In the genomic region with DNA sequence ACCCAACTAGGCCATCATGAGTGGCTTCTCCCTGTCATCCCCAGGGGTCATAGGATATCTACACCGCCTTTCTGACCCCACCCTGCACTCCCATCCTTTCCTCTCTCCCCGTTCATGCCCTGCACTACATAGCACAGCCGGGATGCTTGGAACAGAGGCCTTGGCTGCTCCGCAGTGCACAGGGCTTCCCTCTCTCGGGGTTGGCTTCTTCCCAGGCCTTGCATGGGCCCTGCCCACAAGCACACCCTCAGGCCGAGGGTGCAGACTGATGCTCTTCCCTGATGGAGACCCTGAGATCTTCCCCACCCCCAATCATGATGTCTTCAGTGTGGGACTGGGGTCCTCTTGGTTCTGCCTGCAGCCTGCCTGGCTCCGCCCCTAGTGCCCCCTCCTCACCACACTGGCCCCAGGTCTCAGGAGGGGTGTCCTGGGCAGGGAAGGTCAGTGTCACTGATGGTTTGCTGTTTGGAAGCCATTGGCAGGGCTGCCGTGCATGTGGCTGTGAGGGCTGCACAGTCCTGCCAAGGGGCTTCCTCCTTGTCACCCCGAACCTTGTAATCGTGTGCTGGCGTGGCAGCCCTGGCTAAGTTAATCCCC, we compare ENCODE assay signal across 13 cellular contexts. TPM values are rescaled to one million over a fixed set of nuclear protein-coding genes. Genes with fewer than 3 reads are reported as not detected.
DNase-seq lines count a peak whose midpoint lies in the region; ATAC-seq and TF ChIP-seq lines count a peak whose summit lies in the region.
"Had no signal": no experiment of that assay in that cellular context is flagged by ENCODE, and none has a peak within 500 bp of the region (broad histone marks: within the 10 kb centered on the region; RNA-seq: fewer than 3 reads in every experiment).

No MANE protein-coding gene starts in this region.

- ATAC-seq in HG03571 (IDR thresholded peaks at IDR 0.05; ENCODE audit: unreplicated experiment), result no peak
- ATAC-seq in stimulated activated effector memory CD8-positive, alpha-beta T cell treated with anti-CD3 and anti-CD28 coated beads, Interleukin-12 subunit alpha, Interleukin-12 subunit beta, amount 100 ng/mL, for 72 hours, result no peak
- ATAC-seq: mucosa of descending colon had no signal

- WGBS in mesodermal cell (ENCODE audit: insufficient coverage in 2 of 2), 2 experiments, result 98 to 99% methylated on average over 7 to 11 of the region's 11 CpGs

- peaks cover 20% of the 10 kb centered on the region for H3K36me3 Mint-ChIP-seq in HFFc6 (ENCODE audit: low read depth)
- H3K36me3 Mint-ChIP-seq in dendritic cell treated with granulocyte-macrophage colony-stimulating factor and Interleukin-4, amounts not matched to agents 40 ng/mL and 50 ng/mL, for 4 days (ENCODE audit: low read depth), result peaks cover 48% of the 10 kb centered on the region
- peaks cover under 1% of the 10 kb centered on the region for H3K36me3 Mint-ChIP-seq in stimulated activated effector memory CD8-positive, alpha-beta T cell treated with anti-CD3 and anti-CD28 coated beads, Interleukin-12 subunit alpha, Interleukin-12 subunit beta, amount 100 ng/mL, for 72 hours

- H3K4me3 ChIP-seq in mesodermal cell (ENCODE audit: extremely low read depth, insufficient read depth, low read length, poor library complexity, severe bottlenecking), result no peak overlapping the region
- H3K4me3 ChIP-seq: mucosa of descending colon had no signal

- peak overlapping the region; percentile 97 for H3K27ac Mint-ChIP-seq in HFFc6
- peak overlapping the region; percentile 49 for H3K27ac Mint-ChIP-seq in dendritic cell treated with granulocyte-macrophage colony-stimulating factor and Interleukin-4, amounts not matched to agents 40 ng/mL and 50 ng/mL, for 4 days
- no peak overlapping the region for H3K27ac Mint-ChIP-seq in stimulated activated effector memory CD8-positive, alpha-beta T cell treated with anti-CD3 and anti-CD28 coated beads, Interleukin-12 subunit alpha, Interleukin-12 subunit beta, amount 100 ng/mL, for 72 hours
- H3K27ac Mint-ChIP-seq: activated T-helper 1 cell treated with anti-CD3 and anti-CD28 coated beads, Interleukin-12 subunit alpha, Interleukin-12 subunit beta, Interleukin-2, Interleukin-4 antibody, amounts not matched to agents 30 ng/mL and 10 ng/mL and 1 ng/mL, durations not matched to agents 14 hours and 24 hours and 36 hours had no signal

- DNase-seq in HFFc6, result no peak
- DNase-seq in substantia nigra (lab: John Stamatoyannopoulos, UW), result no peak
- DNase-seq in DMS53 treated with DMSO at 0.1 percent for 48 hours (lab: John Stamatoyannopoulos, UW; ENCODE audit: unreplicated experiment), result no peak
- DNase-seq in MV-4-11 (lab: John Stamatoyannopoulos, UW), result no peak
- no peak for DNase-seq in stimulated activated effector memory CD8-positive, alpha-beta T cell treated with anti-CD3 and anti-CD28 coated beads, Interleukin-12 subunit alpha, Interleukin-12 subunit beta, amount 100 ng/mL, for 72 hours (ENCODE audit: low spot score in 2 of 2)
- DNase-seq: GOT3, head of caudate nucleus had no signal

- H3K36me3 ChIP-seq in mesodermal cell (ENCODE audit: control insufficient read depth, insufficient read depth, low read length), result peaks cover 16% of the 10 kb centered on the region

- peaks cover 6% of the 10 kb centered on the region for H3K27me3 Mint-ChIP-seq in HFFc6 (ENCODE audit: insufficient read depth)
- no peaks in the 10 kb centered on the region for H3K27me3 Mint-ChIP-seq in dendritic cell treated with granulocyte-macrophage colony-stimulating factor and Interleukin-4, amounts not matched to agents 40 ng/mL and 50 ng/mL, for 4 days

- peaks cover 95% of the 10 kb centered on the region for H3K4me1 Mint-ChIP-seq in HFFc6 (ENCODE audit: low read depth)
- peaks cover 69% of the 10 kb centered on the region for H3K4me1 Mint-ChIP-seq in dendritic cell treated with granulocyte-macrophage colony-stimulating factor and Interleukin-4, amounts not matched to agents 40 ng/mL and 50 ng/mL, for 4 days (ENCODE audit: low read depth)
- peaks cover 22% of the 10 kb centered on the region for H3K4me1 Mint-ChIP-seq in stimulated activated effector memory CD8-positive, alpha-beta T cell treated with anti-CD3 and anti-CD28 coated beads, Interleukin-12 subunit alpha, Interleukin-12 subunit beta, amount 100 ng/mL, for 72 hours

- intact Hi-C loops in dendritic cell treated with granulocyte-macrophage colony-stimulating factor and Interleukin-4, amounts not matched to agents 40 ng/mL and 50 ng/mL, for 4 days (cut with micrococcal nuclease), result no loop called here

- H3K4me1 ChIP-seq in mesodermal cell (ENCODE audit: control insufficient read depth, insufficient read depth, low read length, poor library complexity, severe bottlenecking), result peaks cover 53% of the 10 kb centered on the region

- H3K4me3 Mint-ChIP-seq in HFFc6, result peak overlapping the region; percentile 63
- no peak overlapping the region for H3K4me3 Mint-ChIP-seq in dendritic cell treated with granulocyte-macrophage colony-stimulating factor and Interleukin-4, amounts not matched to agents 40 ng/mL and 50 ng/mL, for 4 days
- H3K4me3 Mint-ChIP-seq in stimulated activated effector memory CD8-positive, alpha-beta T cell treated with anti-CD3 and anti-CD28 coated beads, Interleukin-12 subunit alpha, Interleukin-12 subunit beta, amount 100 ng/mL, for 72 hours, result no peak overlapping the region
- H3K4me3 Mint-ChIP-seq: activated T-helper 1 cell treated with anti-CD3 and anti-CD28 coated beads, Interleukin-12 subunit alpha, Interleukin-12 subunit beta, Interleukin-2, Interleukin-4 antibody, amounts not matched to agents 30 ng/mL and 10 ng/mL and 1 ng/mL, durations not matched to agents 14 hours and 24 hours and 36 hours had no signal

- no peaks in the 10 kb centered on the region for H3K9me3 ChIP-seq in mesodermal cell (ENCODE audit: control insufficient read depth, low read length)
- H3K9me3 ChIP-seq: mucosa of descending colon had no signal

- no peak for TF ChIP-seq CTCF in HFFc6 (IDR thresholded peaks at IDR 0.05)

- peak overlapping the region; percentile 100 for H3K27ac ChIP-seq in mesodermal cell (ENCODE audit: low read depth, low read length, severe bottlenecking)
- peak overlapping the region; percentile 77 for H3K27ac ChIP-seq in substantia nigra (ENCODE audit: low read depth, low read length, poor library complexity, severe bottlenecking)
- H3K27ac ChIP-seq: C4-2B had no signal

- H3K9me3 Mint-ChIP-seq in HFFc6, result no peaks in the 10 kb centered on the region
- no peaks in the 10 kb centered on the region for H3K9me3 Mint-ChIP-seq in dendritic cell treated with granulocyte-macrophage colony-stimulating factor and Interleukin-4, amounts not matched to agents 40 ng/mL and 50 ng/mL, for 4 days
- no peaks in the 10 kb centered on the region for H3K9me3 Mint-ChIP-seq in stimulated activated effector memory CD8-positive, alpha-beta T cell treated with anti-CD3 and anti-CD28 coated beads, Interleukin-12 subunit alpha, Interleukin-12 subunit beta, amount 100 ng/mL, for 72 hours
- H3K9me3 Mint-ChIP-seq: activated T-helper 1 cell treated with anti-CD3 and anti-CD28 coated beads, Interleukin-12 subunit alpha, Interleukin-12 subunit beta, Interleukin-2, Interleukin-4 antibody, amounts not matched to agents 30 ng/mL and 10 ng/mL and 1 ng/mL, durations not matched to agents 14 hours and 24 hours and 36 hours had no signal

RNA-seq across cellular contexts. Expression of a gene that starts 14.3 kb away (rescaled TPM):
- total RNA-seq in HFFc6 (2021; fragmentation: NEBNext Ultra II Directional; extraction: Animal tissue kit (Norgen Biotek cat#: 25700)), result 10 to 100 TPM; 38.7 to 43.1 (median 39.9) TPM
- 20.3 TPM for polyA plus RNA-seq in mesodermal cell (2013, experiment 1 of 2)
- 17.8 TPM for polyA plus RNA-seq in mesodermal cell (2013, experiment 2 of 2)

RNA-seq across cellular contexts. Expression of a gene that starts 31.0 kb away (rescaled TPM):
- total RNA-seq in HFFc6 (2021; fragmentation: NEBNext Ultra II Directional; extraction: Animal tissue kit (Norgen Biotek cat#: 25700)), result 1 to 10 TPM in 4 of 6 experiments, under 1 TPM in 2; 0.66 to 1.5 (median 1.1) TPM
- polyA plus RNA-seq in mesodermal cell (2013, experiment 1 of 2), result 0.92 TPM
- 0.71 TPM for polyA plus RNA-seq in mesodermal cell (2013, experiment 2 of 2)

RNA-seq across cellular contexts. Expression of a gene that starts 40.2 kb away (rescaled TPM):
- total RNA-seq in HFFc6 (2021; fragmentation: NEBNext Ultra II Directional; extraction: Animal tissue kit (Norgen Biotek cat#: 25700)), result 10 to 100 TPM; 64.6 to 77.6 (median 71.1) TPM
- 68.8 TPM for polyA plus RNA-seq in mesodermal cell (2013, experiment 1 of 2)
- polyA plus RNA-seq in mesodermal cell (2013, experiment 2 of 2), result 60.4 TPM

RNA-seq across cellular contexts. Expression of a gene that starts 45.1 kb away (rescaled TPM):
- total RNA-seq in HFFc6 (2021; fragmentation: NEBNext Ultra II Directional; extraction: Animal tissue kit (Norgen Biotek cat#: 25700)), result 10 to 100 TPM; 40.7 to 48.3 (median 47.0) TPM
- 39.2 TPM for polyA plus RNA-seq in mesodermal cell (2013, experiment 1 of 2)
- polyA plus RNA-seq in mesodermal cell (2013, experiment 2 of 2), result 34.6 TPM

RNA-seq across cellular contexts. Expression of a gene that starts 55.8 kb away (rescaled TPM):
- total RNA-seq in HFFc6 (2021; fragmentation: NEBNext Ultra II Directional; extraction: Animal tissue kit (Norgen Biotek cat#: 25700)), result 10 to 100 TPM in 5 of 6 experiments, 1 to 10 TPM in 1; 7.3 to 18.2 (median 16.0) TPM
- polyA plus RNA-seq in mesodermal cell (2013, experiment 1 of 2), result 13.9 TPM
- 12.8 TPM for polyA plus RNA-seq in mesodermal cell (2013, experiment 2 of 2)
